Comparison of ENCODE assay signal across 14 cellular contexts in genomic region chr1:82153282-82153630, GRCh38.
DNase-seq lines count a peak whose midpoint lies in the region; ATAC-seq lines count a peak whose summit lies in the region.
"Had no signal": no experiment of that assay in that cellular context is flagged by ENCODE, and none has a peak within 500 bp of the region (broad histone marks: within the 10 kb centered on the region; RNA-seq: fewer than 3 reads in every experiment).

No MANE protein-coding gene starts in this region.

- H3K4me1 ChIP-seq in mesenchymal stem cell (ENCODE audit: control insufficient read depth, insufficient read depth, low read depth, low read length) = peaks cover 4% of the 10 kb centered on the region
- H3K4me1 ChIP-seq: suprapubic skin had no signal

- H3K36me3 ChIP-seq in mesenchymal stem cell (ENCODE audit: control insufficient read depth in 1 of 2, insufficient read depth in 2 of 2, low read depth in 1 of 2, low read length in 2 of 2) = no peaks in the 10 kb centered on the region
- H3K36me3 ChIP-seq: suprapubic skin had no signal

- no peak overlapping the region for H2AK5ac ChIP-seq in mesenchymal stem cell (ENCODE audit: low read length, severe bottlenecking)

- H2AFZ ChIP-seq in mesenchymal stem cell (ENCODE audit: low read depth, low read length) = no peak overlapping the region

- no peak overlapping the region for H3K4me2 ChIP-seq in mesenchymal stem cell (ENCODE audit: low read length, poor library complexity, severe bottlenecking)

- DNase-seq in mesenchymal stem cell (no peak), 8988T (no peak), ecto neural progenitor cell (ENCODE audit: low spot score) (no peak), NCI-H2029 (lab: John Stamatoyannopoulos, UW) (no peak)
- no peak for DNase-seq in activated CD4-positive, CD25-positive, alpha-beta regulatory T cell (lab: John Stamatoyannopoulos, UW)
- DNase-seq: activated CD4-positive, alpha-beta T cell treated with anti-CD3 and anti-CD28 coated beads, Interleukin-2, amount 10 ng/mL, durations not matched to agents 24 days and 14 days; activated naive CD4-positive, alpha-beta T cell treated with anti-CD3 and anti-CD28 coated beads, Interleukin-2, amount 50 U/mL, for 16 hours; CD4-positive, alpha-beta T cell; natural killer cell; SW 1271 had no signal

- H2BK120ac ChIP-seq in mesenchymal stem cell (ENCODE audit: low read depth, low read length) = no peak overlapping the region

- no peak overlapping the region for H3K4ac ChIP-seq in mesenchymal stem cell (ENCODE audit: low read depth in 1 of 2, low read length in 2 of 2)

- H3K18ac ChIP-seq in mesenchymal stem cell (ENCODE audit: low read depth in 1 of 2, low read length in 2 of 2) = no peak overlapping the region

- H3K27me3 ChIP-seq in mesenchymal stem cell (ENCODE audit: control insufficient read depth in 1 of 2, insufficient read depth in 1 of 2, low read length in 2 of 2) = no peaks in the 10 kb centered on the region
- H3K27me3 ChIP-seq: suprapubic skin had no signal

- no peak overlapping the region for H4K8ac ChIP-seq in mesenchymal stem cell (ENCODE audit: low read length)

- H4K91ac ChIP-seq in mesenchymal stem cell (ENCODE audit: low read length) = no peak overlapping the region

- H2BK5ac ChIP-seq in mesenchymal stem cell (ENCODE audit: low read depth, low read length, poor library complexity, severe bottlenecking) = no peak overlapping the region

- no peak overlapping the region for H3K23ac ChIP-seq in mesenchymal stem cell (ENCODE audit: low read length in 2 of 2)

- H3K27ac ChIP-seq in mesenchymal stem cell (ENCODE audit: low read length, poor library complexity, severe bottlenecking) = peak overlapping the region; percentile 46
- H3K27ac ChIP-seq: suprapubic skin had no signal

- no peak overlapping the region for H3K14ac ChIP-seq in mesenchymal stem cell (ENCODE audit: low read length in 2 of 2)

- no peak overlapping the region for H2BK15ac ChIP-seq in mesenchymal stem cell (ENCODE audit: low read depth, poor library complexity, severe bottlenecking)

- no peaks in the 10 kb centered on the region for H3K9me3 ChIP-seq in mesenchymal stem cell (ENCODE audit: control insufficient read depth, low read length)
- H3K9me3 ChIP-seq: suprapubic skin had no signal

- no peak overlapping the region for H2BK12ac ChIP-seq in mesenchymal stem cell (ENCODE audit: low read length in 2 of 2)

- no peak overlapping the region for H3K9ac ChIP-seq in mesenchymal stem cell (ENCODE audit: low read length)

- H3K79me1 ChIP-seq in mesenchymal stem cell (replicated peaks; ENCODE audit: low read length, poor library complexity, severe bottlenecking) = no peaks in the 10 kb centered on the region

- no peak overlapping the region for H3K4me3 ChIP-seq in mesenchymal stem cell (ENCODE audit: insufficient read depth in 1 of 2, low read depth in 1 of 2, low read length in 2 of 2)
- H3K4me3 ChIP-seq: suprapubic skin had no signal

- ATAC-seq in GM18517 (IDR thresholded peaks at IDR 0.05; ENCODE audit: unreplicated experiment) = peak; percentile 67
- ATAC-seq in GM21526 (IDR thresholded peaks at IDR 0.05; ENCODE audit: low FRiP score, unreplicated experiment) = peak; percentile 41
- peak; percentile 36 for ATAC-seq in HG03442 (IDR thresholded peaks at IDR 0.05; ENCODE audit: unreplicated experiment)
- ATAC-seq: natural killer cell had no signal
